Comparison of ENCODE assay signal across 39 cellular contexts in the genomic region with DNA sequence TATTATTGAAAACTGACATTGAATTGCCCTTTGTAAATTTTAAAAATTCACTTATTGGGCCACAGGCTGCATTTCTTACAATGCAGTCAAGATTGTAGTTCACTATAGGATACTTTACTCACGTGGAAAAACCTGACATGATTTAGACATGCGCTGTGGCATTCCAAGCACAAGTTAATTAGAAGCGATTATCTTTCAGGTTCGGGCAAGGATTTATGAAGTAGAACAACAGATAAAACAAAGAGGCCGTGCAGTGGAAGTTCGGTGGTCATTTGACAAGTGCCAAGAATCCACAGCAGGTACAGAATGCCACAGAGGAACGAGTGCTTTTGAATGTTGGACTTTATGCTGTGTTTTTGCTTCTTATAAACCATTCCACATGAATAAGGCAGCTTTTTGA. TPM values are rescaled to one million over a fixed set of nuclear protein-coding genes. Genes with fewer than 3 reads are reported as not detected.
"Had no signal": no experiment of that assay in that cellular context is flagged by ENCODE, and none has a peak within 500 bp of the region (broad histone marks: within the 10 kb centered on the region; RNA-seq: fewer than 3 reads in every experiment).

No MANE protein-coding gene starts in this region.

- H3K27ac ChIP-seq: KMS-11 had no signal

- H3K4me3 ChIP-seq: MG63 had no signal

- H3K36me3 ChIP-seq: MG63 had no signal

- DNase-seq: Karpas-422, Kasumi-1, KBM-7, KG1, MG63, MM.1S, MV-4-11, NCI-H1048, NCI-H1092, NCI-H1092 treated with DMSO at 0.1 percent for 48 hours, NCI-H1105, NCI-H1105 treated with DMSO at 0.1 percent for 48 hours, NCI-H1417, NCI-H1417 treated with DMSO at 0.1 percent for 48 hours, NCI-H1436, NCI-H1436 treated with DMSO at 0.1 percent for 48 hours, NCI-H146, NCI-H1694, NCI-H1694 treated with DMSO at 0.1 percent for 48 hours, NCI-H187, NCI-H187 treated with DMSO at 0.1 percent for 48 hours, NCI-H1930, NCI-H2029, NCI-H2029 treated with DMSO at 0.1 percent for 48 hours, NCI-H2081, NCI-H2081 treated with DMSO at 0.1 percent for 48 hours, NCI-H2107, NCI-H2171, NCI-H2171 treated with DMSO at 0.1 percent for 48 hours, NCI-H2227 treated with DMSO at 0.1 percent for 48 hours, NCI-H226, NCI-H345, NCI-H446, NCI-H446 treated with DMSO at 0.1 percent for 48 hours had no signal

- H3K9me3 ChIP-seq: MG63 had no signal

- H3K27me3 ChIP-seq: MG63 had no signal

RNA-seq across cellular contexts. Expression of a gene that starts 37.8 kb away (rescaled TPM):
- total RNA-seq: LHCN-M2, M059J, MCF 10A, NCI-H460 had no signal
